Comparison of ENCODE assay signal across 9 cellular contexts in the genomic region with DNA sequence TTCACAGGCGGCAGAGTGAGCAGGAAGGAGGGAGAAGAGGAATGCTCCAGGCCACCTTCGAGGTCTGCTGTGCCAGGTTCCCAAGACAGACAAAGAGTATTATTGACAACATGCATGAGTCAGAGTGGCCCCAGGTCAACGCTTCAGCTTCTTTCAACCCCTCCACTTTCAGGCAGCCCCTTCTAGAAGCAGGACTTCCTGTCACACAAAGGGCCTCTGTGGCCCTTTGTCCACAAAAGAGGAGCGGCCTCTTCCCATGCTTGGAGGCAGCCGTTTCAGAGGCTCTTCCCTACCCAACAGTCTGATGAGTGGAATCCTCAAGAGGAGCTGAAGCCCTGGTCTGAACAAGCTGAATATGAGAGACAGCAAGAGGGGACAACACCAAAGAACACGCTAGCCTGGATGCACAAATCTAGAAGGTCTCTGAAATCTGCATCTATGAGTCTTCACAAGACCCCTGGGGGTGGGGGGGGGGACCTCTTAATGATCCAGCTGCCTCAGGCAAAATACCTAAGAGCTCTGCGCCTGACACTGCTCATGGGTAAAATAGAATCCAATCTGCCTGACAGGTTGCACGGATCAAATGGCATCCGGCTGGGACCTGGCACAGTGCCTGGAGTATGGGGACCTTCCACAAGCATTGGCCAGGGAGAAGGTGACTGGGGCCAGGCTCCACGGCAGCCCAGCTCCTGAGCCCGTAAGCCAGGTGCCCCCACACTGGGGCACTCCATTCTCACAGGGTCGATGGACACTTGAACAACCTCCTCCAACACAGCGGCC.
A peak's percentile ranks its signal among the peaks of the same experiment; 100 is the strongest.
DNase-seq lines count a peak whose midpoint lies in the region; ATAC-seq, FAIRE-seq and TF ChIP-seq lines count a peak whose summit lies in the region.
"Had no signal": no experiment of that assay in that cellular context is flagged by ENCODE, and none has a peak within 500 bp of the region (broad histone marks: within the 10 kb centered on the region; RNA-seq: fewer than 3 reads in every experiment).

No MANE protein-coding gene starts in this region.

- H3K4me3 Mint-ChIP-seq in astrocyte (ENCODE audit: unreplicated experiment): peak overlapping the region; percentile 51
- H3K4me3 Mint-ChIP-seq: B cell had no signal

- FAIRE-seq in astrocyte (lab: Jason Lieb, UNC): no peak

- H3K79me2 ChIP-seq in astrocyte (ENCODE audit: insufficient read depth, low read length): peaks cover 84% of the 10 kb centered on the region
- H3K79me2 ChIP-seq in MM.1S (ENCODE audit: low read length): no peaks in the 10 kb centered on the region

- no peaks in the 10 kb centered on the region for H3K9me2 ChIP-seq in MM.1S (replicated peaks; ENCODE audit: insufficient read depth, low read length)

- H3K4me2 ChIP-seq in astrocyte (ENCODE audit: low read length) (peak overlapping the region; percentile 36), MM.1S (ENCODE audit: low read depth, low read length) (no peak overlapping the region)

- ATAC-seq in left lung (peak; percentile 34), HG03135 (IDR thresholded peaks at IDR 0.05; ENCODE audit: unreplicated experiment) (no peak), GM19455 (IDR thresholded peaks at IDR 0.05; ENCODE audit: unreplicated experiment) (no peak)

- intact Hi-C loops in left lung (cut with DNase I): no loop called here

- no peaks in the 10 kb centered on the region for H3K36me3 ChIP-seq in astrocyte (ENCODE audit: insufficient read depth, low read length)
- H3K36me3 ChIP-seq in left lung: no peaks in the 10 kb centered on the region
- no peaks in the 10 kb centered on the region for H3K36me3 ChIP-seq in MM.1S (replicated peaks; ENCODE audit: insufficient read depth, low read length)

- no peaks in the 10 kb centered on the region for H3F3A ChIP-seq in MM.1S (ENCODE audit: insufficient read depth, low read length)

- H2AFZ ChIP-seq in astrocyte (ENCODE audit: low read depth, low read length) (no peak overlapping the region), MM.1S (ENCODE audit: low read length) (no peak overlapping the region)

- TF ChIP-seq CTCF in 22Rv1 (IDR thresholded peaks at IDR 0.05) (no peak), astrocyte (IDR thresholded peaks at IDR 0.05; ENCODE audit: insufficient read depth, low read depth, low read length) (no peak), left lung (IDR thresholded peaks at IDR 0.05) (no peak), MM.1S (IDR thresholded peaks at IDR 0.05; ENCODE audit: low read length) (no peak)

- no peak for TF ChIP-seq EP300 in Ishikawa (IDR thresholded peaks at IDR 0.05; ENCODE audit: borderline replicate concordance)

- H3K4me1 ChIP-seq in astrocyte (ENCODE audit: insufficient read depth, low read length) (peaks cover 25% of the 10 kb centered on the region), left lung (peaks cover 17 to 81% of the 10 kb centered on the region in 2 donors), MM.1S (ENCODE audit: low read length) (no peaks in the 10 kb centered on the region)

- peak overlapping the region; percentile 83 for H3K27ac Mint-ChIP-seq in astrocyte (ENCODE audit: unreplicated experiment)

- H3K27me3 Mint-ChIP-seq in astrocyte (ENCODE audit: low read depth, unreplicated experiment): no peaks in the 10 kb centered on the region
- H3K27me3 Mint-ChIP-seq: B cell had no signal

- no peak for TF ChIP-seq RAD21 in Ishikawa (IDR thresholded peaks at IDR 0.05; ENCODE audit: low read depth)

- peaks cover 8% of the 10 kb centered on the region for H3K36me3 Mint-ChIP-seq in astrocyte (ENCODE audit: low read depth, unreplicated experiment)

- peak overlapping the region; percentile 18 for H3K9ac ChIP-seq in astrocyte (ENCODE audit: low read length)
- no peak overlapping the region for H3K9ac ChIP-seq in MM.1S (ENCODE audit: low read length)

- peaks cover 44% of the 10 kb centered on the region for H3K4me1 Mint-ChIP-seq in astrocyte (ENCODE audit: low read depth, unreplicated experiment)

- peaks cover 75% of the 10 kb centered on the region for H4K20me1 ChIP-seq in astrocyte (ENCODE audit: insufficient read depth, low read length)
- H4K20me1 ChIP-seq in MM.1S (ENCODE audit: insufficient read depth, low read length): no peaks in the 10 kb centered on the region

- H3K9me3 ChIP-seq in astrocyte (ENCODE audit: insufficient read depth, low read depth, low read length) (no peaks in the 10 kb centered on the region), left lung (no peaks in the 10 kb centered on the region), MM.1S (replicated peaks; ENCODE audit: insufficient read depth, low read length) (no peaks in the 10 kb centered on the region)

- no peaks in the 10 kb centered on the region for H3K9me3 Mint-ChIP-seq in astrocyte (ENCODE audit: unreplicated experiment)

- H3K27me3 ChIP-seq in astrocyte (ENCODE audit: insufficient read depth, low read length) (no peaks in the 10 kb centered on the region), left lung (no peaks in the 10 kb centered on the region), MM.1S (replicated peaks; ENCODE audit: insufficient read depth, low read length) (no peaks in the 10 kb centered on the region)

- H3K27ac ChIP-seq in 22Rv1 (peak overlapping the region; percentile 42; the same call in 1 of the 2 replicates), astrocyte (ENCODE audit: low read depth, low read length) (peak overlapping the region; percentile 0), left lung (peak overlapping the region in 1 of 2 donors; percentile 25), MM.1S (ENCODE audit: low read length) (no peak overlapping the region)

- H3K4me3 ChIP-seq in astrocyte (ENCODE audit: insufficient read depth, low read depth, low read length) (no peak overlapping the region), left lung (no peak overlapping the region), MM.1S (ENCODE audit: low read length) (no peak overlapping the region)

- no peak for DNase-seq in astrocyte (ENCODE audit: low read depth)
- DNase-seq in left lung: no peak
- DNase-seq in MM.1S: no peak
- DNase-seq in pons (ENCODE audit: low spot score): no peak

TF ChIP-seq in Ishikawa, 13 proteins besides CTCF, POLR2A, EP300 and RAD21:
- TF ChIP-seq, protein P1, sequence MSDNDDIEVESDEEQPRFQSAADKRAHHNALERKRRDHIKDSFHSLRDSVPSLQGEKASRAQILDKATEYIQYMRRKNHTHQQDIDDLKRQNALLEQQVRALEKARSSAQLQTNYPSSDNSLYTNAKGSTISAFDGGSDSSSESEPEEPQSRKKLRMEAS (IDR thresholded peaks at IDR 0.05): no peak
- TF ChIP-seq YY1 (IDR thresholded peaks at IDR 0.05; ENCODE audit: low read depth) (no peak), TEAD4 (IDR thresholded peaks at IDR 0.05) (peak; percentile 36; the same call in 1 of the 2 replicates), ZBTB7A (IDR thresholded peaks at IDR 0.05; ENCODE audit: low read depth) (peak; percentile 45; the same call in 1 of the 2 replicates), EGR1 (IDR thresholded peaks at IDR 0.05) (no peak), TCF12 (IDR thresholded peaks at IDR 0.05; ENCODE audit: low read depth) (no peak; the same call in 1 of the 2 replicates), TAF1 (IDR thresholded peaks at IDR 0.05; ENCODE audit: low read depth) (no peak), CREB1 (IDR thresholded peaks at IDR 0.05; ENCODE audit: low read depth) (no peak), CEBPB (IDR thresholded peaks at IDR 0.05) (no peak), NFIC (IDR thresholded peaks at IDR 0.05) (peak; percentile 84), FOXM1 (IDR thresholded peaks at IDR 0.05; ENCODE audit: borderline replicate concordance, low read depth) (no peak)
- TF ChIP-seq, protein P2, sequence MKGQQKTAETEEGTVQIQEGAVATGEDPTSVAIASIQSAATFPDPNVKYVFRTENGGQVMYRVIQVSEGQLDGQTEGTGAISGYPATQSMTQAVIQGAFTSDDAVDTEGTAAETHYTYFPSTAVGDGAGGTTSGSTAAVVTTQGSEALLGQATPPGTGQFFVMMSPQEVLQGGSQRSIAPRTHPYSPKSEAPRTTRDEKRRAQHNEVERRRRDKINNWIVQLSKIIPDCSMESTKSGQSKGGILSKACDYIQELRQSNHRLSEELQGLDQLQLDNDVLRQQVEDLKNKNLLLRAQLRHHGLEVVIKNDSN (IDR thresholded peaks at IDR 0.05): no peak
- TF ChIP-seq, protein P3, sequence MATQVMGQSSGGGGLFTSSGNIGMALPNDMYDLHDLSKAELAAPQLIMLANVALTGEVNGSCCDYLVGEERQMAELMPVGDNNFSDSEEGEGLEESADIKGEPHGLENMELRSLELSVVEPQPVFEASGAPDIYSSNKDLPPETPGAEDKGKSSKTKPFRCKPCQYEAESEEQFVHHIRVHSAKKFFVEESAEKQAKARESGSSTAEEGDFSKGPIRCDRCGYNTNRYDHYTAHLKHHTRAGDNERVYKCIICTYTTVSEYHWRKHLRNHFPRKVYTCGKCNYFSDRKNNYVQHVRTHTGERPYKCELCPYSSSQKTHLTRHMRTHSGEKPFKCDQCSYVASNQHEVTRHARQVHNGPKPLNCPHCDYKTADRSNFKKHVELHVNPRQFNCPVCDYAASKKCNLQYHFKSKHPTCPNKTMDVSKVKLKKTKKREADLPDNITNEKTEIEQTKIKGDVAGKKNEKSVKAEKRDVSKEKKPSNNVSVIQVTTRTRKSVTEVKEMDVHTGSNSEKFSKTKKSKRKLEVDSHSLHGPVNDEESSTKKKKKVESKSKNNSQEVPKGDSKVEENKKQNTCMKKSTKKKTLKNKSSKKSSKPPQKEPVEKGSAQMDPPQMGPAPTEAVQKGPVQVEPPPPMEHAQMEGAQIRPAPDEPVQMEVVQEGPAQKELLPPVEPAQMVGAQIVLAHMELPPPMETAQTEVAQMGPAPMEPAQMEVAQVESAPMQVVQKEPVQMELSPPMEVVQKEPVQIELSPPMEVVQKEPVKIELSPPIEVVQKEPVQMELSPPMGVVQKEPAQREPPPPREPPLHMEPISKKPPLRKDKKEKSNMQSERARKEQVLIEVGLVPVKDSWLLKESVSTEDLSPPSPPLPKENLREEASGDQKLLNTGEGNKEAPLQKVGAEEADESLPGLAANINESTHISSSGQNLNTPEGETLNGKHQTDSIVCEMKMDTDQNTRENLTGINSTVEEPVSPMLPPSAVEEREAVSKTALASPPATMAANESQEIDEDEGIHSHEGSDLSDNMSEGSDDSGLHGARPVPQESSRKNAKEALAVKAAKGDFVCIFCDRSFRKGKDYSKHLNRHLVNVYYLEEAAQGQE (IDR thresholded peaks at IDR 0.05; ENCODE audit: low read depth): no peak
